Comparison of ENCODE assay signal across 19 cellular contexts in genomic region chr9:131067625-131068024, GRCh38. TPM values are rescaled to one million over a fixed set of nuclear protein-coding genes. Genes with fewer than 3 reads are reported as not detected.
DNase-seq lines count a peak whose midpoint lies in the region; ATAC-seq and TF ChIP-seq lines count a peak whose summit lies in the region.
"Had no signal": no experiment of that assay in that cellular context is flagged by ENCODE, and none has a peak within 500 bp of the region (broad histone marks: within the 10 kb centered on the region; RNA-seq: fewer than 3 reads in every experiment).

No MANE protein-coding gene starts in this region.

- peak overlapping the region; percentile 85 for H3K27ac Mint-ChIP-seq in nephron progenitor cell
- H3K27ac Mint-ChIP-seq: CD4-positive, alpha-beta memory T cell; HFFc6 had no signal

- DNase-seq in left ventricle myocardium superior (no peak), right cardiac atrium (no peak), epidermal melanocyte (ENCODE audit: insufficient read length, low spot score) (peak; percentile 2), nephron progenitor cell (no peak), NK-92 (lab: John Stamatoyannopoulos, UW; ENCODE audit: unreplicated experiment) (no peak), NCI-H345 (lab: John Stamatoyannopoulos, UW) (no peak), DMS 273 treated with DMSO at 0.1 percent for 48 hours (lab: John Stamatoyannopoulos, UW) (no peak)
- DNase-seq: BE2C; CD4-positive, alpha-beta memory T cell; DMS153; DND-41; GDM1; GOT3; HCEC 1CT; HFFc6; KBM-7 had no signal

- no peaks in the 10 kb centered on the region for H3K9me3 ChIP-seq in right cardiac atrium (ENCODE audit: control insufficient read depth, low read length)
- H3K9me3 ChIP-seq: BE2C had no signal

- H3K9me3 Mint-ChIP-seq in nephron progenitor cell = no peaks in the 10 kb centered on the region
- H3K9me3 Mint-ChIP-seq: CD4-positive, alpha-beta memory T cell; HFFc6 had no signal

- no peaks in the 10 kb centered on the region for H3K36me3 Mint-ChIP-seq in nephron progenitor cell (ENCODE audit: low read depth)
- H3K36me3 Mint-ChIP-seq: CD4-positive, alpha-beta memory T cell had no signal

- peaks cover 3% of the 10 kb centered on the region for H3K4me1 ChIP-seq in right cardiac atrium (ENCODE audit: control insufficient read depth, insufficient read depth, low read length)
- H3K4me1 ChIP-seq: BE2C had no signal

- intact Hi-C loops in left ventricle myocardium superior (cut with micrococcal nuclease) (no loop called here), right cardiac atrium (cut with DNase I) (no loop called here)

- peak; percentile 8 for ATAC-seq in left ventricle myocardium superior
- no peak for ATAC-seq in right cardiac atrium
- ATAC-seq in GM21390 (IDR thresholded peaks at IDR 0.05; ENCODE audit: unreplicated experiment) = no peak

- no peak overlapping the region for H3K27ac ChIP-seq in right cardiac atrium (ENCODE audit: low read length)
- H3K27ac ChIP-seq: C4-2B, HL-60 had no signal

- no peaks in the 10 kb centered on the region for H3K4me1 Mint-ChIP-seq in nephron progenitor cell
- H3K4me1 Mint-ChIP-seq: CD4-positive, alpha-beta memory T cell had no signal

- H3K27me3 ChIP-seq in right cardiac atrium (ENCODE audit: control insufficient read depth, insufficient read depth) = no peaks in the 10 kb centered on the region
- H3K27me3 ChIP-seq: BE2C had no signal

- no peak for TF ChIP-seq CTCF in nephron progenitor cell (IDR thresholded peaks at IDR 0.05)

- WGBS in right cardiac atrium = 64% methylated on average over 9 of the region's 9 CpGs

- H3K27me3 Mint-ChIP-seq in nephron progenitor cell (ENCODE audit: low read depth, poor library complexity) = peaks cover 15% of the 10 kb centered on the region

- H3K4me3 ChIP-seq in right cardiac atrium (ENCODE audit: low read length) = no peak overlapping the region

- H3K4me3 Mint-ChIP-seq in nephron progenitor cell = no peak overlapping the region
- H3K4me3 Mint-ChIP-seq: CD4-positive, alpha-beta memory T cell; HFFc6 had no signal

RNA-seq across cellular contexts. Expression of gene AIF1L, which starts 28.7 kb away (rescaled TPM):
- total RNA-seq in left ventricle myocardium superior (22.9 TPM), right cardiac atrium (10 to 100 TPM in 3 of 4 donors, 1 to 10 TPM in 1; 6.9 to 22.7 (median 16.5) TPM)
- polyA plus RNA-seq in right cardiac atrium = 15.7 TPM
- polyA plus RNA-seq: CD4-positive, alpha-beta memory T cell had no signal

RNA-seq across cellular contexts. Expression of gene NUP214, which starts 57.8 kb away (rescaled TPM):
- total RNA-seq in left ventricle myocardium superior (28.9 TPM), right cardiac atrium (10 to 100 TPM; 27.0 to 34.6 (median 29.6) TPM)
- polyA plus RNA-seq in right cardiac atrium = 12.0 TPM

RNA-seq across cellular contexts. Expression of gene LAMC3, which starts 58.7 kb away (rescaled TPM):
- total RNA-seq in left ventricle myocardium superior (0.07 TPM), right cardiac atrium (1 to 10 TPM in 3 of 4 donors, under 1 TPM in 1; 0.51 to 2.6 (median 1.5) TPM)
- polyA plus RNA-seq in right cardiac atrium = 1.4 TPM
- total RNA-seq: HFFc6 had no signal
- polyA plus RNA-seq: CD4-positive, alpha-beta memory T cell had no signal
